Comparison of ENCODE assay signal across 23 cellular contexts in genomic region chr16:27370318-27370717, GRCh38. TPM values are rescaled to one million over a fixed set of nuclear protein-coding genes. Genes with fewer than 3 reads are reported as not detected.
DNase-seq lines count a peak whose midpoint lies in the region; ATAC-seq lines count a peak whose summit lies in the region.
"Had no signal": no experiment of that assay in that cellular context is flagged by ENCODE, and none has a peak within 500 bp of the region (broad histone marks: within the 10 kb centered on the region; RNA-seq: fewer than 3 reads in every experiment).

No MANE protein-coding gene starts in this region.

- H3K4me3 ChIP-seq in CD4-positive, CD25-positive, alpha-beta regulatory T cell (ENCODE audit: low read depth, low read length), result no peak overlapping the region
- no peak overlapping the region for H3K4me3 ChIP-seq in CD8-positive, alpha-beta memory T cell (ENCODE audit: low read length)
- H3K4me3 ChIP-seq in naive thymus-derived CD4-positive, alpha-beta T cell (ENCODE audit: low read length), result no peak overlapping the region
- H3K4me3 ChIP-seq: HAP-1, heart left ventricle, psoas muscle, skin epidermis, upper lobe of left lung had no signal

- peaks cover 0 to 4% (median 0%) of the 10 kb centered on the region in 7 donors for H3K9me3 Mint-ChIP-seq in CD4-positive, CD25-positive, alpha-beta regulatory T cell
- peaks cover 0 to 3% (median 0%) of the 10 kb centered on the region in 5 donors for H3K9me3 Mint-ChIP-seq in CD8-positive, alpha-beta memory T cell
- peaks cover 6% of the 10 kb centered on the region for H3K9me3 Mint-ChIP-seq in activated naive CD8-positive, alpha-beta T cell (ENCODE audit: low read depth)
- H3K9me3 Mint-ChIP-seq in naive thymus-derived CD4-positive, alpha-beta T cell, result peaks cover 0 to 13% (median 4%) of the 10 kb centered on the region in 11 donors

- no peak overlapping the region for H3K4me3 Mint-ChIP-seq in CD4-positive, CD25-positive, alpha-beta regulatory T cell
- H3K4me3 Mint-ChIP-seq in CD8-positive, alpha-beta memory T cell, result peak overlapping the region in 1 of 7 donors; percentile 21
- H3K4me3 Mint-ChIP-seq in activated naive CD8-positive, alpha-beta T cell, result peak overlapping the region; percentile 12
- peak overlapping the region in 5 of 10 donors; percentile 17 to 61 (median 52) for H3K4me3 Mint-ChIP-seq in naive thymus-derived CD4-positive, alpha-beta T cell
- H3K4me3 Mint-ChIP-seq: brain had no signal

- ATAC-seq in CD4-positive, CD25-positive, alpha-beta regulatory T cell (ENCODE audit: low read depth in 2 of 2), result no peak
- no peak for ATAC-seq in naive thymus-derived CD4-positive, alpha-beta T cell
- ATAC-seq: heart left ventricle, left lobe of liver, psoas muscle had no signal

- H3K27ac Mint-ChIP-seq in CD4-positive, CD25-positive, alpha-beta regulatory T cell, result peak overlapping the region; percentile 26 to 100 (median 69)
- H3K27ac Mint-ChIP-seq in CD8-positive, alpha-beta memory T cell, result peak overlapping the region; percentile 82 to 100 (median 98)
- peak overlapping the region; percentile 99 for H3K27ac Mint-ChIP-seq in activated naive CD8-positive, alpha-beta T cell
- peak overlapping the region in 7 of 9 donors; percentile 68 to 100 (median 99) for H3K27ac Mint-ChIP-seq in naive thymus-derived CD4-positive, alpha-beta T cell
- H3K27ac Mint-ChIP-seq: brain had no signal

- H3K27me3 ChIP-seq in CD4-positive, CD25-positive, alpha-beta regulatory T cell (ENCODE audit: control insufficient read depth, insufficient read depth, low read length), result no peaks in the 10 kb centered on the region
- H3K27me3 ChIP-seq in CD8-positive, alpha-beta memory T cell (ENCODE audit: insufficient read depth, low read length, poor library complexity, severe bottlenecking), result no peaks in the 10 kb centered on the region
- H3K27me3 ChIP-seq in naive thymus-derived CD4-positive, alpha-beta T cell (ENCODE audit: control insufficient read depth in 2 of 2, insufficient read depth in 2 of 2, low read length in 2 of 2), result no peaks in the 10 kb centered on the region
- H3K27me3 ChIP-seq: heart left ventricle, upper lobe of left lung had no signal

- intact Hi-C loops in naive thymus-derived CD4-positive, alpha-beta T cell (cut with micrococcal nuclease), result no loop called here

- POLR2A ChIA-PET in CD8-positive, alpha-beta memory T cell (lab: Charles Lee), result interaction anchor here (1.5 kb wide), 1 partner anchor 79 kb away, joined by 3 read pairs; no protein-coding TSS in a partner anchor
- POLR2A ChIA-PET in naive thymus-derived CD4-positive, alpha-beta T cell (lab: Charles Lee), result interaction anchor here (1.0 to 11.1 kb wide), 4 partner anchors 8 to 180 kb away, joined by 3 to 196 read pairs (median 4); no protein-coding TSS in a partner anchor

- CTCF ChIA-PET in CD8-positive, alpha-beta memory T cell (lab: Charles Lee), result interaction anchor here (5.7 kb wide), 1 partner anchor 135 kb away, joined by 66 read pairs; no protein-coding TSS in a partner anchor
- CTCF ChIA-PET in naive thymus-derived CD4-positive, alpha-beta T cell (lab: Charles Lee), result interaction anchor here (3.1 to 4.5 kb wide), 2 partner anchors 135 to 191 kb away, joined by 10 to 38 read pairs; no protein-coding TSS in a partner anchor

- H3K4me1 ChIP-seq in CD4-positive, CD25-positive, alpha-beta regulatory T cell (ENCODE audit: control insufficient read depth, insufficient read depth, low read length, poor library complexity, severe bottlenecking), result peaks cover 54% of the 10 kb centered on the region
- peaks cover 78% of the 10 kb centered on the region for H3K4me1 ChIP-seq in CD8-positive, alpha-beta memory T cell (ENCODE audit: insufficient read depth, low read length)
- peaks cover 40 to 80% of the 10 kb centered on the region in 2 donors for H3K4me1 ChIP-seq in naive thymus-derived CD4-positive, alpha-beta T cell (ENCODE audit: control insufficient read depth in 2 of 2, insufficient read depth in 2 of 2, low read length in 2 of 2)
- H3K4me1 ChIP-seq: HAP-1, psoas muscle had no signal

- peaks cover 5% of the 10 kb centered on the region for H3K27me3 Mint-ChIP-seq in CD4-positive, CD25-positive, alpha-beta regulatory T cell
- no peaks in the 10 kb centered on the region for H3K27me3 Mint-ChIP-seq in CD8-positive, alpha-beta memory T cell
- H3K27me3 Mint-ChIP-seq in activated naive CD8-positive, alpha-beta T cell, result no peaks in the 10 kb centered on the region
- H3K27me3 Mint-ChIP-seq in naive thymus-derived CD4-positive, alpha-beta T cell, result no peaks in the 10 kb centered on the region

- DNase-seq in CD4-positive, CD25-positive, alpha-beta regulatory T cell, result no peak
- DNase-seq in CD8-positive, alpha-beta memory T cell, result no peak
- no peak for DNase-seq in naive thymus-derived CD4-positive, alpha-beta T cell
- DNase-seq in germinal center (ENCODE audit: low spot score) (no peak), NCI-H1417 treated with DMSO at 0.1 percent for 48 hours (lab: John Stamatoyannopoulos, UW) (no peak), NCI-H526 treated with DMSO at 0.1 percent for 48 hours (lab: John Stamatoyannopoulos, UW) (no peak)
- DNase-seq: activated CD4-positive, CD25-positive, alpha-beta regulatory T cell treated with anti-CD3 and anti-CD28 coated beads, Interleukin-2, amount 50 U/mL, for 72 hours; activated CD8-positive, alpha-beta memory T cell treated with anti-CD3 and anti-CD28 coated beads, Interleukin-2, amount 50 U/mL, for 4 hours; AML-193; Calu3; heart left ventricle; midbrain; NCI-H1105; NCI-H510A treated with DMSO at 0.1 percent for 48 hours; psoas muscle; stimulated activated CD4-positive, alpha-beta T cell treated with anti-CD3 and anti-CD28 coated beads, Interleukin-2, amount 100 ng/mL, for 24 hours; T-helper 9 cell; upper lobe of left lung had no signal

- no peaks in the 10 kb centered on the region for H3K36me3 Mint-ChIP-seq in CD4-positive, CD25-positive, alpha-beta regulatory T cell
- no peaks in the 10 kb centered on the region for H3K36me3 Mint-ChIP-seq in CD8-positive, alpha-beta memory T cell
- H3K36me3 Mint-ChIP-seq in activated naive CD8-positive, alpha-beta T cell, result peaks cover 2% of the 10 kb centered on the region
- peaks cover 0 to 23% (median 0%) of the 10 kb centered on the region in 5 donors for H3K36me3 Mint-ChIP-seq in naive thymus-derived CD4-positive, alpha-beta T cell
- H3K36me3 Mint-ChIP-seq: brain had no signal

- H3K27ac ChIP-seq in CD4-positive, CD25-positive, alpha-beta regulatory T cell (ENCODE audit: insufficient read depth, low read length, poor library complexity, severe bottlenecking), result peak overlapping the region; percentile 97
- H3K27ac ChIP-seq in CD8-positive, alpha-beta memory T cell (ENCODE audit: low read depth, low read length), result no peak overlapping the region
- peak overlapping the region; percentile 99 for H3K27ac ChIP-seq in naive thymus-derived CD4-positive, alpha-beta T cell (ENCODE audit: low read depth, low read length)
- H3K27ac ChIP-seq: psoas muscle, skin epidermis, upper lobe of left lung had no signal

- peaks cover 11 to 53% (median 17%) of the 10 kb centered on the region in 4 donors for H3K4me1 Mint-ChIP-seq in CD4-positive, CD25-positive, alpha-beta regulatory T cell
- peaks cover 31 to 54% (median 37%) of the 10 kb centered on the region in 3 donors for H3K4me1 Mint-ChIP-seq in CD8-positive, alpha-beta memory T cell
- peaks cover 57% of the 10 kb centered on the region for H3K4me1 Mint-ChIP-seq in activated naive CD8-positive, alpha-beta T cell (ENCODE audit: low read depth)
- peaks cover 15 to 61% (median 54%) of the 10 kb centered on the region in 7 donors for H3K4me1 Mint-ChIP-seq in naive thymus-derived CD4-positive, alpha-beta T cell
- H3K4me1 Mint-ChIP-seq: brain had no signal

- no peaks in the 10 kb centered on the region for H3K9me3 ChIP-seq in CD4-positive, CD25-positive, alpha-beta regulatory T cell (ENCODE audit: control insufficient read depth in 2 of 2, low read length in 2 of 2)
- no peaks in the 10 kb centered on the region for H3K9me3 ChIP-seq in CD8-positive, alpha-beta memory T cell (ENCODE audit: low read length)
- no peaks in the 10 kb centered on the region for H3K9me3 ChIP-seq in naive thymus-derived CD4-positive, alpha-beta T cell (ENCODE audit: control insufficient read depth in 2 of 3, low read length in 3 of 3)
- H3K9me3 ChIP-seq: HAP-1, psoas muscle, upper lobe of left lung had no signal

- no peaks in the 10 kb centered on the region for H3K36me3 ChIP-seq in CD4-positive, CD25-positive, alpha-beta regulatory T cell (ENCODE audit: control insufficient read depth, insufficient read depth, low read length)
- H3K36me3 ChIP-seq in CD8-positive, alpha-beta memory T cell (ENCODE audit: insufficient read depth, low read length), result no peaks in the 10 kb centered on the region
- no peaks in the 10 kb centered on the region for H3K36me3 ChIP-seq in naive thymus-derived CD4-positive, alpha-beta T cell (ENCODE audit: control insufficient read depth in 2 of 3, insufficient read depth in 3 of 3, low read length in 3 of 3)
- H3K36me3 ChIP-seq: HAP-1, heart left ventricle, upper lobe of left lung had no signal

RNA-seq across cellular contexts. Expression of gene IL21R, which starts 31.7 kb away (rescaled TPM):
- 63.1 TPM for total RNA-seq in CD4-positive, CD25-positive, alpha-beta regulatory T cell
- polyA plus RNA-seq in CD4-positive, CD25-positive, alpha-beta regulatory T cell, result 10 to 100 TPM; 34.3 to 50.7 (median 37.3) TPM
- total RNA-seq in CD8-positive, alpha-beta memory T cell, result 10 to 100 TPM; 80.5 to 84.5 TPM
- polyA plus RNA-seq in CD8-positive, alpha-beta memory T cell, result 53.7 TPM
- 10 to 100 TPM; 24.6 to 40.9 (median 31.4) TPM for total RNA-seq in naive thymus-derived CD4-positive, alpha-beta T cell
- polyA plus RNA-seq in naive thymus-derived CD4-positive, alpha-beta T cell, result 10 to 100 TPM; 37.1 to 52.1 TPM
- total RNA-seq: Calu3 had no signal

RNA-seq across cellular contexts. Expression of gene IL4R, which starts 56.5 kb away (rescaled TPM):
- total RNA-seq in CD4-positive, CD25-positive, alpha-beta regulatory T cell, result 160 TPM
- 10 to 100 TPM; 21.2 to 32.4 (median 25.8) TPM for polyA plus RNA-seq in CD4-positive, CD25-positive, alpha-beta regulatory T cell
- total RNA-seq in CD8-positive, alpha-beta memory T cell, result 100 to 1,000 TPM; 140 to 142 TPM
- 41.6 TPM for polyA plus RNA-seq in CD8-positive, alpha-beta memory T cell
- 100 to 1,000 TPM; 158 to 498 (median 198) TPM for total RNA-seq in naive thymus-derived CD4-positive, alpha-beta T cell
- 100 to 1,000 TPM in 1 of 2 donors, 10 to 100 TPM in 1; 99.8 to 128 TPM for polyA plus RNA-seq in naive thymus-derived CD4-positive, alpha-beta T cell
